ENCODE assay signal across 8 cellular contexts in genomic region chr7:64308019-64308275, GRCh38. TPM values are rescaled to one million over a fixed set of nuclear protein-coding genes. Genes with fewer than 3 reads are reported as not detected.
DNase-seq lines count a peak whose midpoint lies in the region; ATAC-seq and TF ChIP-seq lines count a peak whose summit lies in the region.

No MANE protein-coding gene starts in this region.

- H3K27ac ChIP-seq in OCI-LY7 (ENCODE audit: low read depth, low read length, poor library complexity, severe bottlenecking) (peak overlapping the region; percentile 70), sigmoid colon (peak overlapping the region; percentile 85 to 88 (median 86))

- no peak for TF ChIP-seq POLR2A in sigmoid colon (IDR thresholded peaks at IDR 0.05)

- H3K9ac ChIP-seq in endocrine pancreas (ENCODE audit: control insufficient read depth, insufficient read depth, low read length), result peak overlapping the region; percentile 87

- TF ChIP-seq EP300 in sigmoid colon (IDR thresholded peaks at IDR 0.05), result no peak

- 29 to 64% methylated on average over 7 of the region's 7 CpGs for WGBS in sigmoid colon, 2 donors

- peak overlapping the region; percentile 67; the same call in 1 of the 2 replicates for H3K4me3 ChIP-seq in GM12864 (ENCODE audit: low read depth, low read length)
- H3K4me3 ChIP-seq in OCI-LY7 (ENCODE audit: low read depth, low read length, poor library complexity, severe bottlenecking), result peak overlapping the region; percentile 91
- H3K4me3 ChIP-seq in endocrine pancreas (ENCODE audit: control insufficient read depth, insufficient read depth, low read length), result peak overlapping the region; percentile 64
- peak overlapping the region in 3 of 4 donors; percentile 51 to 59 (median 58) for H3K4me3 ChIP-seq in sigmoid colon

- peak overlapping the region; percentile 93; the same call in 1 of the 2 replicates for H2AFZ ChIP-seq in OCI-LY7 (ENCODE audit: low read length)

- H3K27me3 ChIP-seq in endocrine pancreas (ENCODE audit: control insufficient read depth, insufficient read depth, low read length), result no peaks in the 10 kb centered on the region
- H3K27me3 ChIP-seq in sigmoid colon, result no peaks in the 10 kb centered on the region

- H4K20me1 ChIP-seq in OCI-LY7 (ENCODE audit: insufficient read depth, low read length), result no peaks in the 10 kb centered on the region

- intact Hi-C loops in OCI-LY7 (cut with micrococcal nuclease; ENCODE audit: unreplicated experiment), result loop anchor here (5.0 to 10.0 kb wide), 3 partner anchors 57 to 379 kb away; no protein-coding TSS in a partner anchor
- intact Hi-C loops in sigmoid colon (cut with DNase I), result loop anchor here (5.0 kb wide), 1 partner anchor 254 kb away; the partner anchor contains the start of gene ZNF680

- H3K79me2 ChIP-seq in OCI-LY7 (ENCODE audit: insufficient read depth, low read depth, low read length), result peaks cover 27% of the 10 kb centered on the region; the same call in 1 of the 2 replicates

- POLR2A ChIA-PET in OCI-LY7 (lab: Charles Lee), result interaction anchor here (0.6 to 10.2 kb wide), 5 partner anchors 9 to 495 kb away, joined by 5 to 115 read pairs (median 6); partner anchors contain the start of genes ZNF680 and ZNF736

- H3K36me3 ChIP-seq in OCI-LY7 (ENCODE audit: insufficient read depth, low read length) (peaks cover 11% of the 10 kb centered on the region), endocrine pancreas (ENCODE audit: control insufficient read depth, insufficient read depth, low read length) (no peaks in the 10 kb centered on the region), sigmoid colon (no peaks in the 10 kb centered on the region)

- peak overlapping the region; percentile 95 for H3K4me2 ChIP-seq in OCI-LY7 (ENCODE audit: low read length)

- ATAC-seq in GM21825 (IDR thresholded peaks at IDR 0.05; ENCODE audit: unreplicated experiment) (no peak), HG03442 (IDR thresholded peaks at IDR 0.05; ENCODE audit: unreplicated experiment) (no peak)

- no peaks in the 10 kb centered on the region for H3K9me2 ChIP-seq in OCI-LY7 (ENCODE audit: insufficient read depth, low read length)

- H3K9me3 ChIP-seq in OCI-LY7 (ENCODE audit: low read length) (no peaks in the 10 kb centered on the region), endocrine pancreas (ENCODE audit: control insufficient read depth, low read length) (no peaks in the 10 kb centered on the region), sigmoid colon (no peaks in the 10 kb centered on the region)

- CTCF ChIA-PET in OCI-LY7 (lab: Charles Lee; ENCODE audit: unreplicated experiment), result no interaction called here

- no TSS peak for BruUV-seq in OCI-LY7 (replicated peaks; lab: Mats Ljungman, UMichigan)

- DNase-seq in GM12864 (ENCODE audit: low read depth), result no peak
- DNase-seq in OCI-LY7 (ENCODE audit: low spot score), result peak; percentile 29
- DNase-seq in sigmoid colon, result no peak
- DNase-seq in NCI-H524 treated with DMSO at 0.1 percent for 48 hours (lab: John Stamatoyannopoulos, UW), result no peak
- no peak for DNase-seq in NCI-H2081 treated with DMSO at 0.1 percent for 48 hours (lab: John Stamatoyannopoulos, UW)

- H3K4me1 ChIP-seq in OCI-LY7 (ENCODE audit: insufficient read depth, low read length, poor library complexity, severe bottlenecking) (peaks cover 43% of the 10 kb centered on the region), endocrine pancreas (ENCODE audit: control insufficient read depth, insufficient read depth, low read length) (no peaks in the 10 kb centered on the region), sigmoid colon (peaks cover 0 to 15% (median 9%) of the 10 kb centered on the region in 4 donors)

- TF ChIP-seq CTCF in GM12864 (IDR thresholded peaks at IDR 0.05; ENCODE audit: low read depth, low read length, missing control alignments) (no peak), OCI-LY7 (conservative IDR thresholded peaks at IDR 0.05; ENCODE audit: low read length) (no peak), sigmoid colon (IDR thresholded peaks at IDR 0.05) (no peak)

RNA-seq across cellular contexts. Expression of gene ZNF736, which starts 5.8 kb away (rescaled TPM):
- 68.4 and 72.3 TPM in 2 replicates for total RNA-seq in OCI-LY7 (2014; rRNA removed; shearing (Covaris generic))
- 88.6 and 90.2 TPM in 2 replicates for total RNA-seq in OCI-LY7 (2022)
- 10 to 100 TPM in 1 of 4 donors, 1 to 10 TPM in 3; 4.1 to 22.4 (median 7.5) TPM for total RNA-seq in sigmoid colon
- polyA plus RNA-seq in sigmoid colon, result 1 to 10 TPM in 1 of 3 donors, under 1 TPM in 2; 0.60 to 5.5 (median 0.69) TPM
